ENCODE assay signal across 9 cellular contexts in the genomic region with DNA sequence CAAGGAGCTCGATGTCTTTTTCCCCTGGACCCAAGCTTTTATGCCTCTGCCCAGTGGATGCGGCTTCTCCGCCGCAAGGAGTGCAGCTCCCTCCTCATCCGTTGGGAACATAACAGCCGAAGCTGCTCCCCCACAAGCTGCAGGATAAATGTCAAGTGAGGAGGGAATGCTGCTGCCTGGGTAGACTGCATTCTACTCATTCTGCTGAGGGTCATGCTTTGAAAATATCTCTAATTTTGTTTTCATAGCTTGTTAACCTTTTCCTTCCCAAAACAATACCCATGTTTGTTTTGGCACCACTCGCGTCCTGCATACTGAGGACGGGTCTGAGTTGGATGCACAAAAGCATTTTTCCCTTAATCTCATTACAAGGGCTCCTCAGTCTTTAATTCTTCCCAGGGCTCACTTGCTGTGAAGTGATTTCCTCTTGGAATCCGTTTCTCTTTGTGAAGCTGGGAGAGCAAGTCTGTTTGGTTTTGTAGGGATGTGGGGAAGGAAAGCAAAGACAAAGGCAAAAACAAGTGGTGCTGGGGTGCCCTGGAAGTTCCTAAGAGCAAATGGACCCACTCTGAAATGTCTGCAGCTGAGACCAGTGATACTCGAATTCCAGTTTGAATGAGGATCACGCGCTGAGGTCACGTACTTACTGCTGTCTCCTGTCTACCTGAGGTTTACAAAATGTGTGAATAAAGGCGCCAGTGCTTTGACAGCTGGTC.
A peak's percentile ranks its signal among the peaks of the same experiment; 100 is the strongest.
DNase-seq lines count a peak whose midpoint lies in the region; ATAC-seq and TF ChIP-seq lines count a peak whose summit lies in the region.
"Had no signal": no experiment of that assay in that cellular context is flagged by ENCODE, and none has a peak within 500 bp of the region (broad histone marks: within the 10 kb centered on the region; RNA-seq: fewer than 3 reads in every experiment).

No MANE protein-coding gene starts in this region.

- ATAC-seq in WTC11 (peak; percentile 85), HG03045 (IDR thresholded peaks at IDR 0.05; ENCODE audit: unreplicated experiment) (no peak)

- H3K27ac ChIP-seq in HUES6 (ENCODE audit: low read depth, low read length) (no peak overlapping the region), right atrium auricular region (peak overlapping the region; percentile 19 to 31), smooth muscle cell (ENCODE audit: low read depth) (peak overlapping the region; percentile 5)

- H3K36me3 Mint-ChIP-seq in WTC11 = no peaks in the 10 kb centered on the region

- no peaks in the 10 kb centered on the region for H4K20me1 ChIP-seq in smooth muscle cell (ENCODE audit: low read depth)

- H3K36me3 ChIP-seq in HUES6 (ENCODE audit: control insufficient read depth, insufficient read depth, low read length) (no peaks in the 10 kb centered on the region), right atrium auricular region (no peaks in the 10 kb centered on the region), smooth muscle cell (ENCODE audit: low read depth) (no peaks in the 10 kb centered on the region)

- H3K4me3 ChIP-seq in HUES6 (ENCODE audit: low read depth, low read length) = peak overlapping the region; percentile 22; the same call in 1 of the 2 replicates
- peak overlapping the region in 1 of 2 donors; percentile 15 for H3K4me3 ChIP-seq in right atrium auricular region
- no peak overlapping the region for H3K4me3 ChIP-seq in smooth muscle cell

- no peaks in the 10 kb centered on the region; the same call in 1 of the 2 replicates for H3K27me3 Mint-ChIP-seq in WTC11 (ENCODE audit: low read depth)

- H3K9ac ChIP-seq in HUES6 (ENCODE audit: low read length) (no peak overlapping the region), smooth muscle cell (ENCODE audit: low read depth) (no peak overlapping the region)

- peak; percentile 34 for DNase-seq in WTC11 (ENCODE audit: low spot score)
- no peak for DNase-seq in right atrium auricular region (ENCODE audit: low spot score)
- DNase-seq in smooth muscle cell (lab: John Stamatoyannopoulos, UW; ENCODE audit: unreplicated experiment) = no peak
- DNase-seq in inferior parietal cortex (ENCODE audit: extremely low spot score) = no peak
- no peak for DNase-seq in stimulated activated CD4-positive, alpha-beta T cell treated with anti-CD3 and anti-CD28 coated beads, Interleukin-1b, Interleukin-23, amount 100 ng/mL, for 48 hours
- DNase-seq in stimulated activated CD4-positive, alpha-beta T cell treated with anti-CD3 and anti-CD28 coated beads, Interleukin-4, amount 100 ng/mL, for 24 hours = no peak
- DNase-seq: activated CD8-positive, alpha-beta memory T cell treated with anti-CD3 and anti-CD28 coated beads, Interleukin-2, amount 50 U/mL, for 4 hours had no signal

- peak overlapping the region; percentile 30 for H3K4me2 ChIP-seq in smooth muscle cell

- CTCF ChIA-PET in WTC11 (lab: Charles Lee) = interaction anchor here (0.7 to 2.6 kb wide), 11 partner anchors 16 to 513 kb away, joined by 3 to 10 read pairs (median 5); no protein-coding TSS in a partner anchor

- H3K9me3 ChIP-seq in HUES6 (ENCODE audit: control insufficient read depth, insufficient read depth, low read depth, low read length) = no peaks in the 10 kb centered on the region
- H3K9me3 ChIP-seq in right atrium auricular region = no peaks in the 10 kb centered on the region
- no peaks in the 10 kb centered on the region for H3K9me3 ChIP-seq in smooth muscle cell (replicated peaks; ENCODE audit: low read depth)

- peak overlapping the region; percentile 1 for H2AFZ ChIP-seq in smooth muscle cell (ENCODE audit: low read depth)

- H3K27me3 ChIP-seq in HUES6 (ENCODE audit: control insufficient read depth, insufficient read depth, low read length) (no peaks in the 10 kb centered on the region), right atrium auricular region (no peaks in the 10 kb centered on the region), smooth muscle cell (ENCODE audit: low read depth) (no peaks in the 10 kb centered on the region)

- peak overlapping the region; percentile 38 for H3K27ac Mint-ChIP-seq in WTC11

- H3K4me1 Mint-ChIP-seq in WTC11 = peaks cover 42% of the 10 kb centered on the region

- H3K4me3 Mint-ChIP-seq in WTC11 = peak overlapping the region; percentile 52

- peaks cover 14% of the 10 kb centered on the region for H3F3A ChIP-seq in smooth muscle cell (ENCODE audit: low read depth)

- 24% methylated on average over 15 of the region's 15 CpGs for WGBS in smooth muscle cell (ENCODE audit: low lambda C conversion rate)

- H3K4me1 ChIP-seq in HUES6 (ENCODE audit: control insufficient read depth, insufficient read depth, low read length) (peaks cover 36% of the 10 kb centered on the region), right atrium auricular region (peaks cover 0 to 13% of the 10 kb centered on the region in 2 donors), smooth muscle cell (ENCODE audit: low read depth) (peaks cover 40% of the 10 kb centered on the region)

- POLR2A ChIA-PET in WTC11 (lab: Charles Lee) = interaction anchor here (1.0 to 1.9 kb wide), 2 partner anchors 20 to 133 kb away, joined by 5 read pairs; no protein-coding TSS in a partner anchor

- no peaks in the 10 kb centered on the region for H3K9me3 Mint-ChIP-seq in WTC11

- TF ChIP-seq CTCF in WTC11 (IDR thresholded peaks at IDR 0.05) = no peak
- no peak for TF ChIP-seq CTCF in right atrium auricular region (IDR thresholded peaks at IDR 0.05)
- no peak for TF ChIP-seq CTCF in smooth muscle cell (IDR thresholded peaks at IDR 0.05; ENCODE audit: borderline replicate concordance, insufficient read depth, poor library complexity, severe bottlenecking)

- H3K79me2 ChIP-seq in smooth muscle cell (ENCODE audit: low read depth) = no peaks in the 10 kb centered on the region

TF ChIP-seq in WTC11, 78 proteins besides CTCF, POLR2A, EP300 and RAD21:
- 0 out of 2 replicates have a peak, but pooled peaks have one; percentile 40 for TF ChIP-seq TEAD1 (CRISPR knock-in tag; IDR thresholded peaks at IDR 0.05)
- TF ChIP-seq, protein P1, sequence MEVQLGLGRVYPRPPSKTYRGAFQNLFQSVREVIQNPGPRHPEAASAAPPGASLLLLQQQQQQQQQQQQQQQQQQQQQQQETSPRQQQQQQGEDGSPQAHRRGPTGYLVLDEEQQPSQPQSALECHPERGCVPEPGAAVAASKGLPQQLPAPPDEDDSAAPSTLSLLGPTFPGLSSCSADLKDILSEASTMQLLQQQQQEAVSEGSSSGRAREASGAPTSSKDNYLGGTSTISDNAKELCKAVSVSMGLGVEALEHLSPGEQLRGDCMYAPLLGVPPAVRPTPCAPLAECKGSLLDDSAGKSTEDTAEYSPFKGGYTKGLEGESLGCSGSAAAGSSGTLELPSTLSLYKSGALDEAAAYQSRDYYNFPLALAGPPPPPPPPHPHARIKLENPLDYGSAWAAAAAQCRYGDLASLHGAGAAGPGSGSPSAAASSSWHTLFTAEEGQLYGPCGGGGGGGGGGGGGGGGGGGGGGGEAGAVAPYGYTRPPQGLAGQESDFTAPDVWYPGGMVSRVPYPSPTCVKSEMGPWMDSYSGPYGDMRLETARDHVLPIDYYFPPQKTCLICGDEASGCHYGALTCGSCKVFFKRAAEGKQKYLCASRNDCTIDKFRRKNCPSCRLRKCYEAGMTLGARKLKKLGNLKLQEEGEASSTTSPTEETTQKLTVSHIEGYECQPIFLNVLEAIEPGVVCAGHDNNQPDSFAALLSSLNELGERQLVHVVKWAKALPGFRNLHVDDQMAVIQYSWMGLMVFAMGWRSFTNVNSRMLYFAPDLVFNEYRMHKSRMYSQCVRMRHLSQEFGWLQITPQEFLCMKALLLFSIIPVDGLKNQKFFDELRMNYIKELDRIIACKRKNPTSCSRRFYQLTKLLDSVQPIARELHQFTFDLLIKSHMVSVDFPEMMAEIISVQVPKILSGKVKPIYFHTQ (CRISPR knock-in tag; IDR thresholded peaks at IDR 0.05) = no peak
- TF ChIP-seq, protein P2, sequence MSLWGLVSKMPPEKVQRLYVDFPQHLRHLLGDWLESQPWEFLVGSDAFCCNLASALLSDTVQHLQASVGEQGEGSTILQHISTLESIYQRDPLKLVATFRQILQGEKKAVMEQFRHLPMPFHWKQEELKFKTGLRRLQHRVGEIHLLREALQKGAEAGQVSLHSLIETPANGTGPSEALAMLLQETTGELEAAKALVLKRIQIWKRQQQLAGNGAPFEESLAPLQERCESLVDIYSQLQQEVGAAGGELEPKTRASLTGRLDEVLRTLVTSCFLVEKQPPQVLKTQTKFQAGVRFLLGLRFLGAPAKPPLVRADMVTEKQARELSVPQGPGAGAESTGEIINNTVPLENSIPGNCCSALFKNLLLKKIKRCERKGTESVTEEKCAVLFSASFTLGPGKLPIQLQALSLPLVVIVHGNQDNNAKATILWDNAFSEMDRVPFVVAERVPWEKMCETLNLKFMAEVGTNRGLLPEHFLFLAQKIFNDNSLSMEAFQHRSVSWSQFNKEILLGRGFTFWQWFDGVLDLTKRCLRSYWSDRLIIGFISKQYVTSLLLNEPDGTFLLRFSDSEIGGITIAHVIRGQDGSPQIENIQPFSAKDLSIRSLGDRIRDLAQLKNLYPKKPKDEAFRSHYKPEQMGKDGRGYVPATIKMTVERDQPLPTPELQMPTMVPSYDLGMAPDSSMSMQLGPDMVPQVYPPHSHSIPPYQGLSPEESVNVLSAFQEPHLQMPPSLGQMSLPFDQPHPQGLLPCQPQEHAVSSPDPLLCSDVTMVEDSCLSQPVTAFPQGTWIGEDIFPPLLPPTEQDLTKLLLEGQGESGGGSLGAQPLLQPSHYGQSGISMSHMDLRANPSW (CRISPR knock-in tag; conservative IDR thresholded peaks at IDR 0.05; ENCODE audit: low read depth) = no peak
- 0 out of 2 replicates have a peak, but pooled peaks have one; percentile 12 for TF ChIP-seq FOXK1 (CRISPR knock-in tag; IDR thresholded peaks at IDR 0.05)
- no peak for TF ChIP-seq NR3C1 (CRISPR knock-in tag; conservative IDR thresholded peaks at IDR 0.05; ENCODE audit: low read depth)
- peak; percentile 35; the same call in 1 of the 2 replicates for TF ChIP-seq KAT7 (CRISPR knock-in tag; IDR thresholded peaks at IDR 0.05; ENCODE audit: borderline replicate concordance)
TF ChIP-seq in WTC11: peak in this region for 3.
